In genomic region chr14:89444044-89444443, GRCh38 we compare ENCODE assay signal across 12 cellular contexts. TPM values are rescaled to one million over a fixed set of nuclear protein-coding genes. Genes with fewer than 3 reads are reported as not detected.
DNase-seq lines count a peak whose midpoint lies in the region; ATAC-seq and TF ChIP-seq lines count a peak whose summit lies in the region.
"Had no signal": no experiment of that assay in that cellular context is flagged by ENCODE, and none has a peak within 500 bp of the region (broad histone marks: within the 10 kb centered on the region; RNA-seq: fewer than 3 reads in every experiment).

No MANE protein-coding gene starts in this region.

- no peaks in the 10 kb centered on the region for H3K27me3 Mint-ChIP-seq in activated CD4-positive, alpha-beta T cell treated with anti-CD3 and anti-CD28 coated beads for 36 hours
- no peaks in the 10 kb centered on the region for H3K27me3 Mint-ChIP-seq in central memory CD8-positive, alpha-beta T cell
- H3K27me3 Mint-ChIP-seq in stimulated activated naive B cell treated with anti-CD40 and anti-IgM and Interleukin-4, amounts not matched to agents 10 μg/mL and 1 μg/mL and 100 μg/mL, for 72 hours = no peaks in the 10 kb centered on the region

- peaks cover 21% of the 10 kb centered on the region for H3K36me3 Mint-ChIP-seq in activated CD4-positive, alpha-beta T cell treated with anti-CD3 and anti-CD28 coated beads for 36 hours (ENCODE audit: low read depth)
- H3K36me3 Mint-ChIP-seq in central memory CD8-positive, alpha-beta T cell (ENCODE audit: insufficient read depth) = peaks cover 13% of the 10 kb centered on the region
- peaks cover 16 to 30% of the 10 kb centered on the region in 2 donors for H3K36me3 Mint-ChIP-seq in stimulated activated naive B cell treated with anti-CD40 and anti-IgM and Interleukin-4, amounts not matched to agents 10 μg/mL and 1 μg/mL and 100 μg/mL, for 72 hours

- CTCF ChIA-PET in activated CD4-positive, alpha-beta T cell treated with anti-CD3 and anti-CD28 coated beads for 36 hours (lab: Charles Lee) = no interaction called here

- TF ChIP-seq CTCF in RWPE2 (IDR thresholded peaks at IDR 0.05; ENCODE audit: poor library complexity, severe bottlenecking) (no peak), ascending aorta (IDR thresholded peaks at IDR 0.05) (no peak)

- peak; percentile 34 for ATAC-seq in activated CD4-positive, alpha-beta T cell treated with anti-CD3 and anti-CD28 coated beads for 36 hours
- peak; percentile 51; the same call in 2 of the 3 replicates for ATAC-seq in RWPE2 (ENCODE audit: low read depth)
- ATAC-seq in central memory CD8-positive, alpha-beta T cell (replicated peaks; ENCODE audit: extremely low read depth, poor library complexity, severe bottlenecking) = no peak
- peak; percentile 55 to 58 for ATAC-seq in stimulated activated naive B cell treated with anti-CD40 and anti-IgM and Interleukin-4, amounts not matched to agents 10 μg/mL and 1 μg/mL and 100 μg/mL, for 72 hours (replicated peaks)
- ATAC-seq in GM21528 (IDR thresholded peaks at IDR 0.05; ENCODE audit: low FRiP score, unreplicated experiment) = no peak

- intact Hi-C loops in activated CD4-positive, alpha-beta T cell treated with anti-CD3 and anti-CD28 coated beads for 36 hours (cut with DNase I, micrococcal nuclease) = loop anchor here in 1 of 2 experiments (1.0 kb wide), 1 partner anchor 14 kb away; no protein-coding TSS in a partner anchor
- intact Hi-C loops in ascending aorta (cut with DNase I) = no loop called here

- peak overlapping the region; percentile 72 for H3K27ac ChIP-seq in RWPE2 (ENCODE audit: poor library complexity, severe bottlenecking)
- peak overlapping the region in 1 of 2 donors; percentile 61 for H3K27ac ChIP-seq in ascending aorta
- H3K27ac ChIP-seq: testis had no signal

- peak overlapping the region; percentile 88 for H3K27ac Mint-ChIP-seq in activated CD4-positive, alpha-beta T cell treated with anti-CD3 and anti-CD28 coated beads for 36 hours
- H3K27ac Mint-ChIP-seq in central memory CD8-positive, alpha-beta T cell (ENCODE audit: low read depth) = peak overlapping the region; percentile 80
- H3K27ac Mint-ChIP-seq in stimulated activated naive B cell treated with anti-CD40 and anti-IgM and Interleukin-4, amounts not matched to agents 10 μg/mL and 1 μg/mL and 100 μg/mL, for 72 hours = peak overlapping the region; percentile 96

- POLR2A ChIA-PET in activated CD4-positive, alpha-beta T cell treated with anti-CD3 and anti-CD28 coated beads for 36 hours (lab: Charles Lee) = interaction anchor here (0.6 kb wide), 1 partner anchor 197 kb away, joined by 12 read pairs; no protein-coding TSS in a partner anchor

- H3K9me3 ChIP-seq in RWPE2 (ENCODE audit: severe bottlenecking) (no peaks in the 10 kb centered on the region), ascending aorta (no peaks in the 10 kb centered on the region)
- H3K9me3 ChIP-seq: testis had no signal

- H3K27me3 ChIP-seq in RWPE2 (ENCODE audit: insufficient read depth, poor library complexity, severe bottlenecking) (no peaks in the 10 kb centered on the region), ascending aorta (no peaks in the 10 kb centered on the region)
- H3K27me3 ChIP-seq: testis had no signal

- H3K4me1 Mint-ChIP-seq in activated CD4-positive, alpha-beta T cell treated with anti-CD3 and anti-CD28 coated beads for 36 hours = peaks cover 67% of the 10 kb centered on the region
- H3K4me1 Mint-ChIP-seq in central memory CD8-positive, alpha-beta T cell = peaks cover 68% of the 10 kb centered on the region
- peaks cover 38 to 89% of the 10 kb centered on the region in 2 donors for H3K4me1 Mint-ChIP-seq in stimulated activated naive B cell treated with anti-CD40 and anti-IgM and Interleukin-4, amounts not matched to agents 10 μg/mL and 1 μg/mL and 100 μg/mL, for 72 hours

- peaks cover 21% of the 10 kb centered on the region for H3K4me1 ChIP-seq in RWPE2 (ENCODE audit: insufficient read depth, poor library complexity, severe bottlenecking)
- H3K4me1 ChIP-seq in ascending aorta = peaks cover 4 to 17% of the 10 kb centered on the region in 2 donors
- H3K4me1 ChIP-seq: testis had no signal

- H3K4me3 Mint-ChIP-seq in activated CD4-positive, alpha-beta T cell treated with anti-CD3 and anti-CD28 coated beads for 36 hours = peak overlapping the region; percentile 15
- H3K4me3 Mint-ChIP-seq in central memory CD8-positive, alpha-beta T cell = no peak overlapping the region
- peak overlapping the region; percentile 22 to 53 for H3K4me3 Mint-ChIP-seq in stimulated activated naive B cell treated with anti-CD40 and anti-IgM and Interleukin-4, amounts not matched to agents 10 μg/mL and 1 μg/mL and 100 μg/mL, for 72 hours

- no peak overlapping the region for H3K4me3 ChIP-seq in RWPE2 (ENCODE audit: severe bottlenecking)
- no peak overlapping the region for H3K4me3 ChIP-seq in ascending aorta
- H3K4me3 ChIP-seq: testis had no signal

- no peaks in the 10 kb centered on the region for H3K9me3 Mint-ChIP-seq in activated CD4-positive, alpha-beta T cell treated with anti-CD3 and anti-CD28 coated beads for 36 hours (ENCODE audit: low read depth)
- no peaks in the 10 kb centered on the region for H3K9me3 Mint-ChIP-seq in central memory CD8-positive, alpha-beta T cell
- H3K9me3 Mint-ChIP-seq in stimulated activated naive B cell treated with anti-CD40 and anti-IgM and Interleukin-4, amounts not matched to agents 10 μg/mL and 1 μg/mL and 100 μg/mL, for 72 hours = no peaks in the 10 kb centered on the region

- no peaks in the 10 kb centered on the region for H3K36me3 ChIP-seq in RWPE2 (ENCODE audit: low read depth)
- H3K36me3 ChIP-seq in ascending aorta = no peaks in the 10 kb centered on the region

- DNase-seq in activated CD4-positive, alpha-beta T cell treated with anti-CD3 and anti-CD28 coated beads for 36 hours = peak; percentile 63
- DNase-seq in activated CD4-positive, alpha-beta T cell treated with anti-CD3 and anti-CD28 coated beads, Interleukin-2, amount 50 U/mL, for 1 hour = no peak
- DNase-seq in RWPE2 (ENCODE audit: low spot score) (no peak), NCI-H748 treated with DMSO at 0.1 percent for 48 hours (lab: John Stamatoyannopoulos, UW) (no peak), ascending aorta (ENCODE audit: low spot score in 2 of 2) (no peak)
- no peak for DNase-seq in central memory CD8-positive, alpha-beta T cell (ENCODE audit: low spot score in 2 of 2)
- DNase-seq in stimulated activated naive B cell treated with anti-CD40 and anti-IgM and Interleukin-4, amounts not matched to agents 10 μg/mL and 1 μg/mL and 100 μg/mL, for 72 hours = no peak
- DNase-seq: anterior cingulate cortex, NCI-H2171, right cardiac atrium, testis had no signal

RNA-seq across cellular contexts. Expression of gene FOXN3, which starts 27.0 kb away (rescaled TPM):
- 10 to 100 TPM; 69.1 to 76.3 TPM for total RNA-seq in activated CD4-positive, alpha-beta T cell treated with anti-CD3 and anti-CD28 coated beads for 36 hours
- 96.3 TPM for total RNA-seq in ascending aorta

Comparison
In these comparisons a context has a peak if more than half of its experiments do, and no peak if none do; other contexts are left out.
1. ATAC-seq: peak in activated CD4-positive, alpha-beta T cell treated with anti-CD3 and anti-CD28 coated beads for 36 hours (single experiment), RWPE2 (single experiment) and stimulated activated naive B cell treated with anti-CD40 and anti-IgM and Interleukin-4, amounts not matched to agents 10 μg/mL and 1 μg/mL and 100 μg/mL, for 72 hours (2 of 2); none in central memory CD8-positive, alpha-beta T cell (single experiment) and GM21528 (single experiment).
2. Peak in every context shown above with its lines, with median percentiles within 50 percentile points of each other: H3K27ac Mint-ChIP-seq.